In genomic region chr7:65749518-65749917, GRCh38 we compare ENCODE assay signal across 1 cellular context.
TF ChIP-seq lines count a peak whose summit lies in the region.

No MANE protein-coding gene starts in this region.

TF ChIP-seq in GM23338, 12 proteins besides CTCF, POLR2A, EP300 and RAD21:
- TF ChIP-seq ZNF462 (CRISPR knock-in tag; IDR thresholded peaks at IDR 0.05) (no peak), ZNF114 (CRISPR knock-in tag; IDR thresholded peaks at IDR 0.05) (no peak), REST (IDR thresholded peaks at IDR 0.05; ENCODE audit: unreplicated experiment) (no peak), STAT1 (IDR thresholded peaks at IDR 0.05; ENCODE audit: unreplicated experiment) (no peak)
